13 cellular contexts compared by ENCODE assay signal in genomic region chr15:49902791-49903481, GRCh38.
DNase-seq lines count a peak whose midpoint lies in the region; ATAC-seq and TF ChIP-seq lines count a peak whose summit lies in the region.
"Had no signal": no experiment of that assay in that cellular context is flagged by ENCODE, and none has a peak within 500 bp of the region (broad histone marks: within the 10 kb centered on the region; RNA-seq: fewer than 3 reads in every experiment).

No MANE protein-coding gene starts in this region.

- H3K36me3 ChIP-seq in left lung: no peaks in the 10 kb centered on the region

- H3K4me3 ChIP-seq in choroid plexus epithelial cell (ENCODE audit: low read depth, low read length): no peak overlapping the region
- no peak overlapping the region for H3K4me3 ChIP-seq in left lung
- no peak overlapping the region for H3K4me3 ChIP-seq in skin epidermis

- no peak for TF ChIP-seq CTCF in choroid plexus epithelial cell (conservative IDR thresholded peaks at IDR 0.05; ENCODE audit: low read depth, low read length)
- TF ChIP-seq CTCF in left lung (IDR thresholded peaks at IDR 0.05): no peak

- intact Hi-C loops in left lung (cut with DNase I): no loop called here

- no peaks in the 10 kb centered on the region for H3K9me3 ChIP-seq in left lung

- no peaks in the 10 kb centered on the region for H3K4me1 ChIP-seq in left lung

- ATAC-seq in left lung (peak; percentile 59), GM18868 (IDR thresholded peaks at IDR 0.05; ENCODE audit: unreplicated experiment) (no peak), HG03095 (IDR thresholded peaks at IDR 0.05; ENCODE audit: unreplicated experiment) (no peak)
- ATAC-seq: activated naive CD8-positive, alpha-beta T cell treated with anti-CD3 and anti-CD28 coated beads, Interleukin-2, amount 50 U/mL, for 24 hours; Panc1 had no signal

- H3K27me3 ChIP-seq in left lung: no peaks in the 10 kb centered on the region

- peak overlapping the region; percentile 49 to 69 for H3K27ac ChIP-seq in left lung
- H3K27ac ChIP-seq in skin epidermis: peak overlapping the region in 18 of 21 experiments; percentile 2 to 82 (median 64)

- DNase-seq in GM04503 (ENCODE audit: low read depth) (peak; percentile 91), choroid plexus epithelial cell (ENCODE audit: low read depth) (peak; percentile 89), left lung (no peak), NCI-H1694 (lab: John Stamatoyannopoulos, UW) (no peak)
- no peak for DNase-seq in activated CD8-positive, alpha-beta memory T cell treated with anti-CD3 and anti-CD28 coated beads, Interleukin-2, amount 50 U/mL, for 48 hours
- DNase-seq: activated CD4-positive, alpha-beta T cell treated with anti-CD3 and anti-CD28 coated beads for 48 hours; activated naive CD8-positive, alpha-beta T cell treated with anti-CD3 and anti-CD28 coated beads, Interleukin-2, amount 50 U/mL, for 24 hours; CD4-positive, alpha-beta memory T cell; NCI-H1092 treated with DMSO at 0.1 percent for 48 hours had no signal

Comparison
In these comparisons a context has a peak if more than half of its experiments do, and no peak if none do; other contexts are left out.
1. DNase-seq: peak in GM04503 (single experiment) and choroid plexus epithelial cell (single experiment); none in left lung (0 of 2), NCI-H1694 (single experiment) and activated CD8-positive, alpha-beta memory T cell treated with anti-CD3 and anti-CD28 coated beads, Interleukin-2, amount 50 U/mL, for 48 hours (single experiment).